ENCODE assay signal across 8 cellular contexts in the genomic region with DNA sequence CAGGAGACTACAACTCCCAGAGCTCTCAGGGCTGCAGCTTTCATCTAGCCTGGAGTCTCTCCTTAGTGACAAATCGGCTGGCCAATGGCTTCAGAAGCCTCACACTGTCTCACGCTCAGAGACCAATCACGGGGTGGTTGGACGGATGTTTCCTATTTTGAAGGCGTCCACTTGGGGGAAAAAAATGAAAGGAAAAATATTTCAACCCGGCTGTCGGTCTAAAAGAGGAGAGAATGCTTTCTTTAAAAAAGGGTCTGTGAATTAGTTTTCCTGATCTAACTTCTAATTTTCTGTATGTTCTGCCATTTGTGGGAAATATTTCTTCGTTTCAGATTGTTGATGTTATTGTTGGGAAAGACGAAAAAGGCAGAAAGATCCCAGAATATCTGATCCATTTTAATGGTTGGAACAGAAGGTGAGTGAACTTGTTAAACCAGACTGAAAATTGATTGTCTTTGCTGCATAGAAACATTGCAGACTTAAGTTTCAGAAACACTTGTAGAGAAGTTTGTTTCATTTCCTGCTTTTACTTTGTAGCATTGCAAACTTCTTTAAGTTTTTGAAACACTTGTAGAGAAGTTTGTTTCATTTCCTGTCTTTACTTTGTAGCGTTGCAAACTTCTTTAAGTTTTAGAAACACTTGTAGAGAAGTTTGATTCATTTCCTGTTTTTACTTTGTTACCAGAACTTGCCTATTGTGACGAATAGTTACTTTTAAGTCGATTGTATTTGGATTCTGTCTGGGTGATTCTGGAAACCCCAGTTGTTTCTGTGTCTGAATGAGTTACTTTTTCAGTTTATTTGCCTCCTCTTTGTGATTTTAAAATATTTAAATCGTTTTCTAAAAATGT. TPM values are rescaled to one million over a fixed set of nuclear protein-coding genes. Genes with fewer than 3 reads are reported as not detected.
DNase-seq lines count a peak whose midpoint lies in the region; ATAC-seq and TF ChIP-seq lines count a peak whose summit lies in the region.

No MANE protein-coding gene starts in this region.

- peak overlapping the region; percentile 89 for H3K9ac ChIP-seq in Karpas-422 (ENCODE audit: low read length)

- H3K9me2 ChIP-seq in Karpas-422 (replicated peaks; ENCODE audit: insufficient read depth, low read length), result no peaks in the 10 kb centered on the region

- POLR2A ChIA-PET in Panc1 (lab: Charles Lee), result no interaction called here

- H3K36me3 ChIP-seq in Karpas-422 (ENCODE audit: insufficient read depth, low read length) (peaks cover 32% of the 10 kb centered on the region), Panc1 (ENCODE audit: control insufficient read depth, insufficient read depth, low read length) (peaks cover 2% of the 10 kb centered on the region; the same call in 1 of the 2 replicates)

- H3K9me3 ChIP-seq in Karpas-422 (ENCODE audit: low read length), result no peaks in the 10 kb centered on the region
- no peaks in the 10 kb centered on the region for H3K9me3 ChIP-seq in Panc1 (ENCODE audit: control insufficient read depth, insufficient read depth, low read depth, low read length)

- no peaks in the 10 kb centered on the region for H4K20me1 ChIP-seq in Karpas-422 (ENCODE audit: insufficient read depth, low read depth, low read length)

- intact Hi-C loops in Panc1 (cut with micrococcal nuclease; ENCODE audit: unreplicated experiment), result no loop called here
- intact Hi-C loops in activated T-helper 1 cell treated with anti-CD3 and anti-CD28 coated beads, Interleukin-12 subunit alpha, Interleukin-12 subunit beta, Interleukin-2, Interleukin-4 antibody, amounts not matched to agents 30 ng/mL and 10 ng/mL and 1 ng/mL, durations not matched to agents 14 hours and 24 hours and 36 hours (cut with micrococcal nuclease), result loop anchor here (1.0 to 10.0 kb wide), 9 partner anchors 11 to 1975 kb away; a partner anchor contains a TSS

- peak overlapping the region; percentile 98 for H3K4me3 Mint-ChIP-seq in activated T-helper 1 cell treated with anti-CD3 and anti-CD28 coated beads, Interleukin-12 subunit alpha, Interleukin-12 subunit beta, Interleukin-2, Interleukin-4 antibody, amounts not matched to agents 30 ng/mL and 10 ng/mL and 1 ng/mL, durations not matched to agents 14 hours and 24 hours and 36 hours
- peak overlapping the region; percentile 94 for H3K4me3 Mint-ChIP-seq in stimulated activated naive CD8-positive, alpha-beta T cell treated with anti-CD3 and anti-CD28 coated beads, Interleukin-15, Interleukin-2, amounts not matched to agents 100 ng/mL and 50 ng/mL, for 24 hours

- peaks cover 16% of the 10 kb centered on the region for H3K79me2 ChIP-seq in Karpas-422 (ENCODE audit: low read length)

- H3K4me3 ChIP-seq in Karpas-422 (ENCODE audit: low read length) (peak overlapping the region; percentile 75), Panc1 (ENCODE audit: low read depth in 2 of 2, low read length in 2 of 2) (peak overlapping the region; percentile 64 to 73)

- DNase-seq in Daoy (ENCODE audit: low read depth), result peak; percentile 87
- DNase-seq in GOT3 (lab: John Stamatoyannopoulos, UW), result peak; percentile 75
- DNase-seq in Karpas-422, result peak; percentile 96
- no peak for DNase-seq in Panc1 (ENCODE audit: low read depth, low spot score)
- peak; percentile 69 for DNase-seq in activated T-helper 1 cell treated with anti-CD3 and anti-CD28 coated beads, Interleukin-12 subunit alpha, Interleukin-12 subunit beta, Interleukin-2, Interleukin-4 antibody, amounts not matched to agents 30 ng/mL and 10 ng/mL and 1 ng/mL, durations not matched to agents 14 hours and 24 hours and 36 hours (ENCODE audit: low spot score)
- DNase-seq in fibroblast of gingiva (ENCODE audit: low read depth), result peak; percentile 91
- peak; percentile 92 for DNase-seq in myocyte (ENCODE audit: low read depth)

- no peaks in the 10 kb centered on the region for H3K9me3 Mint-ChIP-seq in activated T-helper 1 cell treated with anti-CD3 and anti-CD28 coated beads, Interleukin-12 subunit alpha, Interleukin-12 subunit beta, Interleukin-2, Interleukin-4 antibody, amounts not matched to agents 30 ng/mL and 10 ng/mL and 1 ng/mL, durations not matched to agents 14 hours and 24 hours and 36 hours
- H3K9me3 Mint-ChIP-seq in stimulated activated naive CD8-positive, alpha-beta T cell treated with anti-CD3 and anti-CD28 coated beads, Interleukin-15, Interleukin-2, amounts not matched to agents 100 ng/mL and 50 ng/mL, for 24 hours, result no peaks in the 10 kb centered on the region

- H3K4me2 ChIP-seq in Karpas-422 (ENCODE audit: low read depth, low read length, poor library complexity, severe bottlenecking), result peak overlapping the region; percentile 92

- peak overlapping the region; percentile 57; the same call in 1 of the 2 replicates for H2AFZ ChIP-seq in Karpas-422 (ENCODE audit: low read length)

- H3K27me3 ChIP-seq in Karpas-422 (ENCODE audit: low read length) (no peaks in the 10 kb centered on the region), Panc1 (ENCODE audit: control insufficient read depth, insufficient read depth, low read length) (no peaks in the 10 kb centered on the region; the same call in 1 of the 2 replicates)

- TF ChIP-seq CTCF in Panc1 (IDR thresholded peaks at IDR 0.05), result no peak

- ATAC-seq in Panc1, result peak; percentile 95

- peak overlapping the region; percentile 93 for H3K27ac ChIP-seq in Karpas-422 (ENCODE audit: low read length)
- H3K27ac ChIP-seq in Panc1 (ENCODE audit: low read length), result peak overlapping the region; percentile 51

- H3K4me1 ChIP-seq in Karpas-422 (ENCODE audit: low read length) (peaks cover 48% of the 10 kb centered on the region), Panc1 (ENCODE audit: control insufficient read depth, insufficient read depth, low read length) (no peaks in the 10 kb centered on the region; the same call in 1 of the 2 replicates)

- peaks cover 19% of the 10 kb centered on the region for H3K27me3 Mint-ChIP-seq in activated T-helper 1 cell treated with anti-CD3 and anti-CD28 coated beads, Interleukin-12 subunit alpha, Interleukin-12 subunit beta, Interleukin-2, Interleukin-4 antibody, amounts not matched to agents 30 ng/mL and 10 ng/mL and 1 ng/mL, durations not matched to agents 14 hours and 24 hours and 36 hours (ENCODE audit: insufficient read depth)
- H3K27me3 Mint-ChIP-seq in stimulated activated naive CD8-positive, alpha-beta T cell treated with anti-CD3 and anti-CD28 coated beads, Interleukin-15, Interleukin-2, amounts not matched to agents 100 ng/mL and 50 ng/mL, for 24 hours, result no peaks in the 10 kb centered on the region

- peaks cover 29% of the 10 kb centered on the region for H3K36me3 Mint-ChIP-seq in activated T-helper 1 cell treated with anti-CD3 and anti-CD28 coated beads, Interleukin-12 subunit alpha, Interleukin-12 subunit beta, Interleukin-2, Interleukin-4 antibody, amounts not matched to agents 30 ng/mL and 10 ng/mL and 1 ng/mL, durations not matched to agents 14 hours and 24 hours and 36 hours (ENCODE audit: low read depth)
- peaks cover 36% of the 10 kb centered on the region for H3K36me3 Mint-ChIP-seq in stimulated activated naive CD8-positive, alpha-beta T cell treated with anti-CD3 and anti-CD28 coated beads, Interleukin-15, Interleukin-2, amounts not matched to agents 100 ng/mL and 50 ng/mL, for 24 hours (ENCODE audit: low read depth)

- BruUV-seq in Panc1 (replicated peaks; lab: Mats Ljungman, UMichigan), result no TSS peak

- CTCF ChIA-PET in Panc1 (lab: Charles Lee), result interaction anchor here (0.6 kb wide), 3 partner anchors 15 to 1787 kb away, joined by 3 read pairs; no protein-coding TSS in a partner anchor

- in situ Hi-C loops in Panc1 (cut with HindIII; ENCODE audit: low pct_unique_long_range_greater_than_20kb, low sequenced_read_pairs), result no loop called here

- peak overlapping the region; percentile 98 for H3K27ac Mint-ChIP-seq in activated T-helper 1 cell treated with anti-CD3 and anti-CD28 coated beads, Interleukin-12 subunit alpha, Interleukin-12 subunit beta, Interleukin-2, Interleukin-4 antibody, amounts not matched to agents 30 ng/mL and 10 ng/mL and 1 ng/mL, durations not matched to agents 14 hours and 24 hours and 36 hours
- peak overlapping the region; percentile 96 for H3K27ac Mint-ChIP-seq in stimulated activated naive CD8-positive, alpha-beta T cell treated with anti-CD3 and anti-CD28 coated beads, Interleukin-15, Interleukin-2, amounts not matched to agents 100 ng/mL and 50 ng/mL, for 24 hours

- peaks cover 29% of the 10 kb centered on the region for H3K4me1 Mint-ChIP-seq in activated T-helper 1 cell treated with anti-CD3 and anti-CD28 coated beads, Interleukin-12 subunit alpha, Interleukin-12 subunit beta, Interleukin-2, Interleukin-4 antibody, amounts not matched to agents 30 ng/mL and 10 ng/mL and 1 ng/mL, durations not matched to agents 14 hours and 24 hours and 36 hours (ENCODE audit: low read depth)
- H3K4me1 Mint-ChIP-seq in stimulated activated naive CD8-positive, alpha-beta T cell treated with anti-CD3 and anti-CD28 coated beads, Interleukin-15, Interleukin-2, amounts not matched to agents 100 ng/mL and 50 ng/mL, for 24 hours (ENCODE audit: low read depth), result peaks cover 41% of the 10 kb centered on the region

RNA-seq across cellular contexts. Expression of a gene that starts 1.6 kb away (rescaled TPM):
- total RNA-seq in Daoy (2014; rRNA removed; shearing (Covaris generic)), result 25.2 and 32.5 TPM in 2 replicates
- total RNA-seq in Karpas-422 (2014; rRNA removed; shearing (Covaris generic); ENCODE audit: low replicate concordance), result 36.6 and 69.2 TPM in 2 replicates
- 17.0 TPM for total RNA-seq in Panc1 (2021; ENCODE audit: unreplicated experiment)
- 14.0 TPM for polyA plus RNA-seq in Panc1 (2012; ENCODE audit: insufficient read length)
- total RNA-seq in activated T-helper 1 cell treated with anti-CD3 and anti-CD28 coated beads, Interleukin-12 subunit alpha, Interleukin-12 subunit beta, Interleukin-2, Interleukin-4 antibody, amounts not matched to agents 30 ng/mL and 10 ng/mL and 1 ng/mL, durations not matched to agents 14 hours and 24 hours and 36 hours, result 41.6 and 43.8 TPM in 2 replicates
- 19.5 and 31.2 TPM in 2 replicates for total RNA-seq in myocyte
- 16.1 TPM for polyA plus RNA-seq in myocyte (2012)
